8 cellular contexts compared by ENCODE assay signal in genomic region chr7:3154881-3155494, GRCh38.
DNase-seq lines count a peak whose midpoint lies in the region; ATAC-seq, FAIRE-seq and TF ChIP-seq lines count a peak whose summit lies in the region.

No MANE protein-coding gene starts in this region.

- H3K36me3 ChIP-seq in keratinocyte (ENCODE audit: control insufficient read depth in 2 of 2, extremely low read depth in 1 of 2, insufficient read depth in 2 of 2, low read length in 2 of 2): no peaks in the 10 kb centered on the region

- H3K27ac ChIP-seq in keratinocyte (ENCODE audit: control insufficient read depth, insufficient read depth, low read length): no peak overlapping the region

- dilution Hi-C loops in keratinocyte (cut with MboI; ENCODE audit: extremely low pct_ligation_motif_present, low sequenced_read_pairs): no loop called here

- no peak overlapping the region for H3K4me2 ChIP-seq in keratinocyte (ENCODE audit: control insufficient read depth, extremely low read depth, insufficient read depth, low read depth, low read length)

- no peaks in the 10 kb centered on the region for H3K36me3 Mint-ChIP-seq in activated naive CD4-positive, alpha-beta T cell treated with anti-CD3 and anti-CD28 coated beads, Interleukin-2, amount 50 U/mL, for 72 hours

- in situ Hi-C loops in SK-MEL-5 (cut with HindIII; ENCODE audit: low pct_unique_long_range_greater_than_20kb, low sequenced_read_pairs): no loop called here

- peak; percentile 68 for FAIRE-seq in keratinocyte (lab: Jason Lieb, UNC)

- no peaks in the 10 kb centered on the region for H3K27me3 ChIP-seq in keratinocyte (ENCODE audit: control insufficient read depth, extremely low read depth, insufficient read depth, low read length)

- peaks cover 4% of the 10 kb centered on the region for H3K4me1 ChIP-seq in keratinocyte (ENCODE audit: control insufficient read depth, extremely low read depth, insufficient read depth, low read length)

- DNase-seq in GF-D8 (lab: John Stamatoyannopoulos, UW): peak; percentile 33
- peak; percentile 72 for DNase-seq in SK-MEL-5 (ENCODE audit: low read depth, low spot score)
- peak in 1 of 2 donors; percentile 66 for DNase-seq in activated naive CD4-positive, alpha-beta T cell treated with anti-CD3 and anti-CD28 coated beads, Interleukin-2, amount 50 U/mL, for 72 hours (ENCODE audit: low spot score in 2 of 2)
- peak; percentile 5 for DNase-seq in keratinocyte (ENCODE audit: low read depth, low spot score)
- DNase-seq in stimulated activated CD8-positive, alpha-beta memory T cell treated with anti-CD3 and anti-CD28 coated beads, Interleukin-15, amount 100 ng/mL, for 1 hour (ENCODE audit: low read depth): peak; percentile 40

- no peaks in the 10 kb centered on the region for H3K9me3 Mint-ChIP-seq in activated naive CD4-positive, alpha-beta T cell treated with anti-CD3 and anti-CD28 coated beads, Interleukin-2, amount 50 U/mL, for 72 hours

- H3K79me2 ChIP-seq in keratinocyte (ENCODE audit: control insufficient read depth, insufficient read depth, low read length): no peaks in the 10 kb centered on the region

- TF ChIP-seq CTCF in keratinocyte (optimal IDR thresholded peaks at IDR 0.05 in 1 of 3, IDR thresholded peaks at IDR 0.05 in 1 of 3, conservative IDR thresholded peaks at IDR 0.05 in 1 of 3; ENCODE audit: extremely low read depth in 1 of 3, insufficient read depth in 2 of 3, low read length in 3 of 3): peak; percentile 55 to 68 (median 67)

- peak; percentile 53 for ATAC-seq in HG02870 (IDR thresholded peaks at IDR 0.05; ENCODE audit: unreplicated experiment)
- ATAC-seq in activated naive CD4-positive, alpha-beta T cell treated with anti-CD3 and anti-CD28 coated beads, Interleukin-2, amount 50 U/mL, for 72 hours: peak; percentile 66 to 74
- ATAC-seq in HG03175 (IDR thresholded peaks at IDR 0.05; ENCODE audit: unreplicated experiment): no peak
- ATAC-seq in GM21737 (IDR thresholded peaks at IDR 0.05; ENCODE audit: unreplicated experiment): no peak

- no peaks in the 10 kb centered on the region for H3K9me3 ChIP-seq in keratinocyte (ENCODE audit: control insufficient read depth, low read depth, low read length)

- no peak overlapping the region for H3K9ac ChIP-seq in keratinocyte (ENCODE audit: control insufficient read depth, extremely low read depth, insufficient read depth, low read length)

- peak overlapping the region in 1 of 2 donors; percentile 40 for H3K27ac Mint-ChIP-seq in activated naive CD4-positive, alpha-beta T cell treated with anti-CD3 and anti-CD28 coated beads, Interleukin-2, amount 50 U/mL, for 72 hours

- H3K4me3 ChIP-seq in keratinocyte (ENCODE audit: control insufficient read depth in 2 of 3, extremely low read depth in 1 of 3, insufficient read depth in 2 of 3, low read depth in 1 of 3, low read length in 3 of 3): no peak overlapping the region

- H4K20me1 ChIP-seq in keratinocyte (ENCODE audit: control insufficient read depth, extremely low read depth, insufficient read depth, low read length): no peaks in the 10 kb centered on the region

- no peaks in the 10 kb centered on the region for H3K9me1 ChIP-seq in keratinocyte (ENCODE audit: control insufficient read depth, extremely low read depth, insufficient read depth, low read length)

- no peak overlapping the region for H2AFZ ChIP-seq in keratinocyte (ENCODE audit: control insufficient read depth, low read length)

Comparison
In these comparisons a context has a peak if more than half of its experiments do, and no peak if none do; other contexts are left out.
1. ATAC-seq: peak in HG02870 (single experiment) and activated naive CD4-positive, alpha-beta T cell treated with anti-CD3 and anti-CD28 coated beads, Interleukin-2, amount 50 U/mL, for 72 hours (2 of 2); none in HG03175 (single experiment) and GM21737 (single experiment).